ENCODE assay signal across 8 cellular contexts in genomic region chr20:44642203-44643153, GRCh38. TPM values are rescaled to one million over a fixed set of nuclear protein-coding genes. Genes with fewer than 3 reads are reported as not detected.
DNase-seq lines count a peak whose midpoint lies in the region; ATAC-seq and TF ChIP-seq lines count a peak whose summit lies in the region.

No MANE protein-coding gene starts in this region.

- H3K9me3 ChIP-seq in ES-I3 (ENCODE audit: control insufficient read depth, insufficient read depth, low read length) (no peaks in the 10 kb centered on the region; the same call in 1 of the 2 replicates), PC-9 (ENCODE audit: insufficient read depth, low read depth) (no peaks in the 10 kb centered on the region)

- peak overlapping the region; percentile 67 for H3K4me2 ChIP-seq in PC-9

- H2AFZ ChIP-seq in PC-9, result peak overlapping the region; percentile 71

- peak overlapping the region; percentile 18 for H3K9ac ChIP-seq in ES-I3 (ENCODE audit: low read depth, low read length)

- H4K20me1 ChIP-seq in PC-9 (ENCODE audit: insufficient read depth), result no peaks in the 10 kb centered on the region

- no peaks in the 10 kb centered on the region for H3K27me3 ChIP-seq in PC-9 (ENCODE audit: insufficient read depth, low read depth)

- H3K4me1 ChIP-seq in ES-I3 (ENCODE audit: insufficient read depth, low read length) (peaks cover 38% of the 10 kb centered on the region), PC-9 (replicated peaks; ENCODE audit: insufficient read depth) (peaks cover 39% of the 10 kb centered on the region)

- CTCF ChIA-PET in PC-9 (lab: Charles Lee), result interaction anchor here (0.7 to 1.0 kb wide), 2 partner anchors 88 to 228 kb away, joined by 3 read pairs; no protein-coding TSS in a partner anchor

- TF ChIP-seq CTCF in PC-9 (conservative IDR thresholded peaks at IDR 0.05), result no peak; the same call in 1 of the 2 replicates
- no peak for TF ChIP-seq CTCF in astrocyte of the cerebellum (IDR thresholded peaks at IDR 0.05; ENCODE audit: low read depth, low read length, missing control alignments)

- H3K9me2 ChIP-seq in PC-9 (ENCODE audit: insufficient read depth), result no peaks in the 10 kb centered on the region

- peak overlapping the region; percentile 84 for H3K27ac ChIP-seq in PC-9

- in situ Hi-C loops in astrocyte of the cerebellum (cut with HindIII; ENCODE audit: low sequenced_read_pairs), result no loop called here

- intact Hi-C loops in PC-9 (cut with micrococcal nuclease; ENCODE audit: unreplicated experiment), result loop anchor here (1.0 kb wide), 1 partner anchor 9 kb away; the partner anchor contains the start of gene ADA

- no peak for ATAC-seq in HG03439 (IDR thresholded peaks at IDR 0.05; ENCODE audit: unreplicated experiment)

- H3K79me2 ChIP-seq in PC-9 (ENCODE audit: low read depth), result no peaks in the 10 kb centered on the region

- H3K36me3 ChIP-seq in ES-I3 (ENCODE audit: insufficient read depth, low read length) (no peaks in the 10 kb centered on the region), PC-9 (ENCODE audit: low read depth) (no peaks in the 10 kb centered on the region)

- BruUV-seq in PC-9 (replicated peaks; lab: Mats Ljungman, UMichigan), result no TSS peak

- H3K4me3 ChIP-seq in PC-9 (no peak overlapping the region), astrocyte of the cerebellum (ENCODE audit: low read depth, low read length) (no peak overlapping the region)

- POLR2A ChIA-PET in PC-9 (lab: Charles Lee; ENCODE audit: unreplicated experiment), result interaction anchor here (0.5 kb wide), 1 partner anchor 236 kb away, joined by 3 read pairs; no protein-coding TSS in a partner anchor

- peaks cover 25% of the 10 kb centered on the region for H3F3A ChIP-seq in PC-9 (ENCODE audit: insufficient read depth, low read depth)

- DNase-seq in HS-5 (ENCODE audit: low read depth), result peak; percentile 25
- DNase-seq in PC-9, result peak; percentile 60 to 64
- DNase-seq in astrocyte of the cerebellum (ENCODE audit: low read depth), result peak; percentile 75
- DNase-seq in hepatic stellate cell (ENCODE audit: low spot score), result peak; percentile 80
- DNase-seq in putamen (ENCODE audit: low spot score), result peak; percentile 64
- DNase-seq in cerebellar nuclear complex (lab: John Stamatoyannopoulos, UW), result no peak

RNA-seq across cellular contexts. Expression of gene ADA, which starts 9.0 kb away (rescaled TPM):
- total RNA-seq in PC-9 (2021), result 28.2 and 32.9 TPM in 2 replicates

Comparison
In these comparisons a context has a peak if more than half of its experiments do, and no peak if none do; other contexts are left out.
1. DNase-seq: peak in HS-5 (single experiment), PC-9 (2 of 2), astrocyte of the cerebellum (single experiment), hepatic stellate cell (single experiment) and putamen (single experiment); none in cerebellar nuclear complex (0 of 2).